1 cellular context compared by ENCODE assay signal in genomic region chr16:61879-62281, GRCh38.
TF ChIP-seq lines count a peak whose summit lies in the region.

No MANE protein-coding gene starts in this region.

TF ChIP-seq in K562, 482 proteins besides CTCF, POLR2A, EP300 and RAD21:
- no peak for TF ChIP-seq CXXC5 (CRISPR knock-in tag; IDR thresholded peaks at IDR 0.05)
- TF ChIP-seq JUND (IDR thresholded peaks at IDR 0.05; ENCODE audit: borderline replicate concordance, low read depth, low read length): no peak
- no peak for TF ChIP-seq JUND (tag; IDR thresholded peaks at IDR 0.05; ENCODE audit: borderline replicate concordance, low read depth, low read length)
- TF ChIP-seq, protein P1, sequence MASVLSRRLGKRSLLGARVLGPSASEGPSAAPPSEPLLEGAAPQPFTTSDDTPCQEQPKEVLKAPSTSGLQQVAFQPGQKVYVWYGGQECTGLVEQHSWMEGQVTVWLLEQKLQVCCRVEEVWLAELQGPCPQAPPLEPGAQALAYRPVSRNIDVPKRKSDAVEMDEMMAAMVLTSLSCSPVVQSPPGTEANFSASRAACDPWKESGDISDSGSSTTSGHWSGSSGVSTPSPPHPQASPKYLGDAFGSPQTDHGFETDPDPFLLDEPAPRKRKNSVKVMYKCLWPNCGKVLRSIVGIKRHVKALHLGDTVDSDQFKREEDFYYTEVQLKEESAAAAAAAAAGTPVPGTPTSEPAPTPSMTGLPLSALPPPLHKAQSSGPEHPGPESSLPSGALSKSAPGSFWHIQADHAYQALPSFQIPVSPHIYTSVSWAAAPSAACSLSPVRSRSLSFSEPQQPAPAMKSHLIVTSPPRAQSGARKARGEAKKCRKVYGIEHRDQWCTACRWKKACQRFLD (CRISPR knock-in tag; IDR thresholded peaks at IDR 0.05): no peak
- no peak for TF ChIP-seq SOX6 (IDR thresholded peaks at IDR 0.05)
- TF ChIP-seq SMARCB1 (IDR thresholded peaks at IDR 0.05; ENCODE audit: insufficient read length, low read depth): no peak
- no peak for TF ChIP-seq KAT7 (CRISPR knock-in tag; IDR thresholded peaks at IDR 0.05; ENCODE audit: borderline replicate concordance)
- TF ChIP-seq PCBP1 (IDR thresholded peaks at IDR 0.05; ENCODE audit: low read depth, low read length, poor library complexity, severe bottlenecking): peak; percentile 8
- TF ChIP-seq MYNN (IDR thresholded peaks at IDR 0.05): no peak
- TF ChIP-seq MYNN (CRISPR knock-in tag; IDR thresholded peaks at IDR 0.05): no peak
- no peak for TF ChIP-seq ZNF699 (CRISPR knock-in tag; IDR thresholded peaks at IDR 0.05; ENCODE audit: insufficient replicate concordance)
- no peak for TF ChIP-seq SREBF2 (CRISPR knock-in tag; IDR thresholded peaks at IDR 0.05)
- no peak for TF ChIP-seq ZNF830 (CRISPR knock-in tag; IDR thresholded peaks at IDR 0.05)
- TF ChIP-seq ZNF280A (IDR thresholded peaks at IDR 0.05; ENCODE audit: low read depth, partially characterized antibody): no peak
- TF ChIP-seq KAT8 (IDR thresholded peaks at IDR 0.05; ENCODE audit: low read depth): no peak
- TF ChIP-seq POLR2G (IDR thresholded peaks at IDR 0.05; ENCODE audit: low read depth, low read length): 0 out of 2 replicates have a peak, but pooled peaks have one; percentile 4
- TF ChIP-seq, protein P2, sequence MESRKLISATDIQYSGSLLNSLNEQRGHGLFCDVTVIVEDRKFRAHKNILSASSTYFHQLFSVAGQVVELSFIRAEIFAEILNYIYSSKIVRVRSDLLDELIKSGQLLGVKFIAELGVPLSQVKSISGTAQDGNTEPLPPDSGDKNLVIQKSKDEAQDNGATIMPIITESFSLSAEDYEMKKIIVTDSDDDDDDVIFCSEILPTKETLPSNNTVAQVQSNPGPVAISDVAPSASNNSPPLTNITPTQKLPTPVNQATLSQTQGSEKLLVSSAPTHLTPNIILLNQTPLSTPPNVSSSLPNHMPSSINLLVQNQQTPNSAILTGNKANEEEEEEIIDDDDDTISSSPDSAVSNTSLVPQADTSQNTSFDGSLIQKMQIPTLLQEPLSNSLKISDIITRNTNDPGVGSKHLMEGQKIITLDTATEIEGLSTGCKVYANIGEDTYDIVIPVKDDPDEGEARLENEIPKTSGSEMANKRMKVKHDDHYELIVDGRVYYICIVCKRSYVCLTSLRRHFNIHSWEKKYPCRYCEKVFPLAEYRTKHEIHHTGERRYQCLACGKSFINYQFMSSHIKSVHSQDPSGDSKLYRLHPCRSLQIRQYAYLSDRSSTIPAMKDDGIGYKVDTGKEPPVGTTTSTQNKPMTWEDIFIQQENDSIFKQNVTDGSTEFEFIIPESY (CRISPR knock-in tag; IDR thresholded peaks at IDR 0.05): peak; percentile 73; the same call in 1 of the 2 replicates
